Comparison of ENCODE assay signal across 9 cellular contexts in the genomic region with DNA sequence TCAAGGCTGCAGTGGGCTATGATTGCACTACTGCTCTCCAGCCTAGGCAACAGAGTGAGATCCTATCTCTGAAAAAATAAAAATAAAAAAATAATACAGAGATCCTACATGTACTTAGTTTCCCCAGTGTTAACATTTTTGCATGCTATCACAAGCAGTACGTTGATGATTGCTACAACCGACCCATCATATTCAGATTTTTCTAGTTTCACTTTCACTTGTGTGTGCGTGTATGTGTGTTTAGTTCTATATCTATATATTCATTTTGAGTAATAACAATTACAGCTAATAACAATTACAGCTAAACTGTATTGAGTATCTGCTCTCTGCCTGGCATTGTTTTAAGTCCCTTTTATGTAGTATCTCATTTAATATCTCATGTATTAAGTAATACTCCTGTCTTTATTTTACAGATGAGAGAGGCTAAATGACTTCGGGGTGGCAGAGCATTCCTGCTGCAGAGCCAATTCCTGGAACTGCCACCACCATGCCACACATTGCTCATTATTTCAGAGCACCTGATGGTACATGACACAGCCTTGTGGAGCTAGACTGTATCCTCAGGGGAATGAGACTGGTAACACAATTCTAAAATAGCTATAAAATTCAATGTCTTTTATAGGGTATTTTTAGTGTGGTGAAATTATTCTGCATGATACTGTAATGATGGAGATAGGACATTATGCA.
DNase-seq lines count a peak whose midpoint lies in the region; ATAC-seq and TF ChIP-seq lines count a peak whose summit lies in the region.
"Had no signal": no experiment of that assay in that cellular context is flagged by ENCODE, and none has a peak within 500 bp of the region (broad histone marks: within the 10 kb centered on the region; RNA-seq: fewer than 3 reads in every experiment).

No MANE protein-coding gene starts in this region.

- ATAC-seq in activated CD4-positive, CD25-positive, alpha-beta regulatory T cell treated with anti-CD3 and anti-CD28 coated beads, Interleukin-2, amount 50 U/mL, for 24 hours = peak; percentile 78 to 86

- H3K27ac Mint-ChIP-seq in IgD-negative memory B cell = peak overlapping the region in 1 of 3 donors; percentile 8

- DNase-seq in activated CD4-positive, CD25-positive, alpha-beta regulatory T cell (lab: John Stamatoyannopoulos, UW) = no peak
- DNase-seq in breast epithelium (ENCODE audit: low spot score in 2 of 2) = no peak
- peak; percentile 3 to 9 for DNase-seq in stimulated activated CD8-positive, alpha-beta memory T cell treated with anti-CD3 and anti-CD28 coated beads, Interleukin-7, amount 100 ng/mL, for 4 hours (ENCODE audit: low read depth in 2 of 2)
- no peak for DNase-seq in NCI-H82 (lab: John Stamatoyannopoulos, UW)
- no peak for DNase-seq in HPDE6-E6E7 (ENCODE audit: extremely low spot score)
- DNase-seq in substantia nigra (lab: John Stamatoyannopoulos, UW) = no peak
- DNase-seq: MV-4-11 had no signal

- H3K9me3 ChIP-seq in breast epithelium = no peaks in the 10 kb centered on the region

- H3K27me3 ChIP-seq in breast epithelium = no peaks in the 10 kb centered on the region

- peak overlapping the region; percentile 57 to 89 (median 80) for H3K4me3 Mint-ChIP-seq in IgD-negative memory B cell

- H3K27ac ChIP-seq in breast epithelium = no peak overlapping the region
- H3K27ac ChIP-seq in substantia nigra (ENCODE audit: low read depth, low read length, poor library complexity, severe bottlenecking) = no peak overlapping the region

- H3K4me1 ChIP-seq in breast epithelium = no peaks in the 10 kb centered on the region

- TF ChIP-seq POLR2A in breast epithelium (IDR thresholded peaks at IDR 0.05) = no peak

- H3K4me3 ChIP-seq in breast epithelium = peak overlapping the region; percentile 9 to 43 (median 25)

- peaks cover 4% of the 10 kb centered on the region for H3K36me3 Mint-ChIP-seq in IgD-negative memory B cell

- no peaks in the 10 kb centered on the region for H3K36me3 ChIP-seq in breast epithelium

- no peaks in the 10 kb centered on the region for H3K27me3 Mint-ChIP-seq in IgD-negative memory B cell

- no peak for TF ChIP-seq CTCF in breast epithelium (IDR thresholded peaks at IDR 0.05)

- H3K9me3 Mint-ChIP-seq in IgD-negative memory B cell = no peaks in the 10 kb centered on the region

- H3K4me1 Mint-ChIP-seq in IgD-negative memory B cell = peaks cover 24 to 28% (median 27%) of the 10 kb centered on the region in 3 donors

- intact Hi-C loops in breast epithelium (cut with DNase I; ENCODE audit: low total_unique reads) = no loop called here

Comparison
In these comparisons a context has a peak if more than half of its experiments do, and no peak if none do; other contexts are left out.
1. DNase-seq: peak in stimulated activated CD8-positive, alpha-beta memory T cell treated with anti-CD3 and anti-CD28 coated beads, Interleukin-7, amount 100 ng/mL, for 4 hours (2 of 2); none in activated CD4-positive, CD25-positive, alpha-beta regulatory T cell (0 of 4), breast epithelium (0 of 2), NCI-H82 (single experiment), HPDE6-E6E7 (single experiment) and substantia nigra (0 of 49).